ENCODE assay signal across 8 cellular contexts in genomic region chr13:114100446-114101320, GRCh38. TPM values are rescaled to one million over a fixed set of nuclear protein-coding genes. Genes with fewer than 3 reads are reported as not detected.
A peak's percentile ranks its signal among the peaks of the same experiment; 100 is the strongest.
DNase-seq lines count a peak whose midpoint lies in the region; ATAC-seq and TF ChIP-seq lines count a peak whose summit lies in the region.

No MANE protein-coding gene starts in this region.

- H3K4me3 Mint-ChIP-seq in MCF 10A (ENCODE audit: unreplicated experiment) (no peak overlapping the region), nephron progenitor cell (no peak overlapping the region)
- peak overlapping the region; percentile 18 to 67 for H3K4me3 Mint-ChIP-seq in effector memory CD8-positive, alpha-beta T cell

- ATAC-seq in effector memory CD8-positive, alpha-beta T cell (replicated peaks): no peak
- ATAC-seq in GM21619 (IDR thresholded peaks at IDR 0.05; ENCODE audit: unreplicated experiment): no peak
- no peak for ATAC-seq in HG03521 (IDR thresholded peaks at IDR 0.05; ENCODE audit: unreplicated experiment)

- POLR2A ChIA-PET in MCF 10A (lab: Yijun Ruan, JAX): no interaction called here

- peak overlapping the region; percentile 40 to 61 for H3K27ac ChIP-seq in breast epithelium

- CTCF ChIA-PET in MCF 10A (lab: Yijun Ruan, JAX): no interaction called here

- DNase-seq in breast epithelium (ENCODE audit: low spot score in 2 of 2) (peak in 1 of 2 donors; percentile 57), MCF 10A (ENCODE audit: unreplicated experiment) (no peak), nephron progenitor cell (peak; percentile 22), AG08395 (ENCODE audit: low spot score) (no peak)
- no peak for DNase-seq in effector memory CD8-positive, alpha-beta T cell
- no peak for DNase-seq in stimulated activated CD4-positive, alpha-beta T cell treated with anti-CD3 and anti-CD28 coated beads, Interleukin-4, amount 100 ng/mL, for 4 hours

- no peaks in the 10 kb centered on the region for H3K36me3 ChIP-seq in breast epithelium

- H3K4me1 ChIP-seq in breast epithelium: no peaks in the 10 kb centered on the region

- BruUV-seq in MCF 10A (replicated peaks; lab: Mats Ljungman, UMichigan): no TSS peak

- no peaks in the 10 kb centered on the region for H3K9me3 Mint-ChIP-seq in MCF 10A (ENCODE audit: unreplicated experiment)
- no peaks in the 10 kb centered on the region for H3K9me3 Mint-ChIP-seq in effector memory CD8-positive, alpha-beta T cell
- H3K9me3 Mint-ChIP-seq in nephron progenitor cell: no peaks in the 10 kb centered on the region

- H3K27ac Mint-ChIP-seq in MCF 10A (ENCODE audit: low read depth, unreplicated experiment) (no peak overlapping the region), nephron progenitor cell (peak overlapping the region; percentile 93)
- peak overlapping the region; percentile 80 to 83 for H3K27ac Mint-ChIP-seq in effector memory CD8-positive, alpha-beta T cell

- no peaks in the 10 kb centered on the region for H3K27me3 ChIP-seq in breast epithelium

- no peaks in the 10 kb centered on the region for H3K9me3 ChIP-seq in breast epithelium

- no peaks in the 10 kb centered on the region for H3K27me3 Mint-ChIP-seq in MCF 10A (ENCODE audit: insufficient read depth, unreplicated experiment)
- no peaks in the 10 kb centered on the region for H3K27me3 Mint-ChIP-seq in effector memory CD8-positive, alpha-beta T cell
- H3K27me3 Mint-ChIP-seq in nephron progenitor cell (ENCODE audit: low read depth, poor library complexity): peaks cover 5% of the 10 kb centered on the region

- H3K4me1 Mint-ChIP-seq in MCF 10A (ENCODE audit: insufficient read depth, unreplicated experiment) (peaks cover 9% of the 10 kb centered on the region), nephron progenitor cell (peaks cover 37% of the 10 kb centered on the region)
- H3K4me1 Mint-ChIP-seq in effector memory CD8-positive, alpha-beta T cell (ENCODE audit: low read depth in 2 of 2): peaks cover 58 to 67% of the 10 kb centered on the region in 2 donors

- H3K36me3 Mint-ChIP-seq in MCF 10A (ENCODE audit: insufficient read depth, unreplicated experiment) (no peaks in the 10 kb centered on the region), nephron progenitor cell (ENCODE audit: low read depth) (no peaks in the 10 kb centered on the region)
- peaks cover 70% of the 10 kb centered on the region for H3K36me3 Mint-ChIP-seq in effector memory CD8-positive, alpha-beta T cell (ENCODE audit: insufficient read depth)

- no peak for TF ChIP-seq POLR2A in breast epithelium (IDR thresholded peaks at IDR 0.05)

- H3K4me3 ChIP-seq in breast epithelium: no peak overlapping the region

- TF ChIP-seq CTCF in breast epithelium (IDR thresholded peaks at IDR 0.05) (no peak), MCF 10A (IDR thresholded peaks at IDR 0.05; ENCODE audit: unreplicated experiment) (no peak), nephron progenitor cell (IDR thresholded peaks at IDR 0.05) (no peak)

- intact Hi-C loops in breast epithelium (cut with DNase I; ENCODE audit: low total_unique reads) (no loop called here), MCF 10A (cut with micrococcal nuclease) (no loop called here)

RNA-seq across cellular contexts. Expression of gene RASA3, which starts 31.7 kb away (rescaled TPM):
- total RNA-seq in breast epithelium: 10 to 100 TPM; 14.2 to 54.9 (median 31.5) TPM
- total RNA-seq in MCF 10A (2022): 9.1 and 12.1 TPM in 2 replicates

Comparison
In these comparisons a context has a peak if more than half of its experiments do, and no peak if none do; other contexts are left out.
1. H3K4me3 Mint-ChIP-seq: peak in effector memory CD8-positive, alpha-beta T cell (2 of 2); none in MCF 10A (single experiment) and nephron progenitor cell (single experiment).